21 cellular contexts compared by ENCODE assay signal in genomic region chr12:1034726-1035457, GRCh38.
"Had no signal": no experiment of that assay in that cellular context is flagged by ENCODE, and none has a peak within 500 bp of the region (broad histone marks: within the 10 kb centered on the region; RNA-seq: fewer than 3 reads in every experiment).

No MANE protein-coding gene starts in this region.

- H3K4me1 ChIP-seq: esophagus squamous epithelium, gastroesophageal sphincter, left ventricle myocardium inferior, lower lobe of right lung, pancreas, stomach, transverse colon had no signal

- H3K27ac ChIP-seq: esophagus squamous epithelium, gastroesophageal sphincter, left ventricle myocardium inferior, lower lobe of right lung, pancreas, stomach, thoracic aorta, transverse colon had no signal

- H3K27me3 ChIP-seq: esophagus squamous epithelium, gastroesophageal sphincter, pancreas, stomach, transverse colon had no signal

- FAIRE-seq: kidney, small intestine had no signal

- H3K36me3 ChIP-seq: lower lobe of right lung, pancreas, thoracic aorta, transverse colon had no signal

- DNase-seq: dermis blood vessel endothelial cell; esophagus squamous epithelium; foreskin fibroblast; glutamatergic neuron; immature natural killer cell; kidney; left cardiac atrium; left ventricle myocardium inferior; lower lobe of right lung; occipital lobe; pancreas; right cardiac atrium; small intestine; stimulated activated CD4-positive, alpha-beta T cell treated with anti-CD3 and anti-CD28 coated beads, Interleukin-12 subunit alpha, Interleukin-12 subunit beta, amount 100 ng/mL, for 4 hours; stimulated activated naive CD4-positive, alpha-beta T cell; stomach; substantia nigra; transverse colon had no signal

- H3K4me3 ChIP-seq: esophagus squamous epithelium, gastroesophageal sphincter, left ventricle myocardium inferior, lower lobe of right lung, pancreas, stomach, thoracic aorta, transverse colon had no signal

- H3K9me3 ChIP-seq: esophagus squamous epithelium, gastroesophageal sphincter, left ventricle myocardium inferior, lower lobe of right lung, pancreas, stomach, thoracic aorta, transverse colon had no signal

- ATAC-seq: gastroesophageal sphincter; left cardiac atrium; lower lobe of right lung; natural killer cell treated with Interleukin-12 subunit alpha and Interleukin-12 subunit beta and Interleukin-15 and Interleukin-18, amount 100 ng/mL, for 72 hours; pancreas; right cardiac atrium had no signal
